In genomic region chr18:56575819-56576663, GRCh38 we compare ENCODE assay signal across 8 cellular contexts.
DNase-seq lines count a peak whose midpoint lies in the region; ATAC-seq and TF ChIP-seq lines count a peak whose summit lies in the region.

No MANE protein-coding gene starts in this region.

- H3K9me3 ChIP-seq in Caco-2, result no peaks in the 10 kb centered on the region
- H3K9me3 ChIP-seq in heart right ventricle, result peaks cover 0 to 21% (median 6%) of the 10 kb centered on the region in 11 donors

- peaks cover 3% of the 10 kb centered on the region for H3K27me3 Mint-ChIP-seq in Caco-2 (ENCODE audit: insufficient read depth, unreplicated experiment)

- no TSS peak for BruUV-seq in Caco-2 (replicated peaks; lab: Mats Ljungman, UMichigan)

- H3K9me3 Mint-ChIP-seq in Caco-2 (ENCODE audit: unreplicated experiment), result no peaks in the 10 kb centered on the region

- H3K4me3 Mint-ChIP-seq in Caco-2 (ENCODE audit: unreplicated experiment), result no peak overlapping the region

- no peak overlapping the region for H3K4me3 ChIP-seq in Caco-2 (ENCODE audit: low read depth, low read length)
- H3K4me3 ChIP-seq in heart right ventricle, result peak overlapping the region in 2 of 10 donors; percentile 1 to 22
- H3K4me3 ChIP-seq in skeletal muscle cell (ENCODE audit: low read depth, low read length), result no peak overlapping the region

- POLR2A ChIA-PET in Caco-2 (lab: Charles Lee), result no interaction called here

- no peak overlapping the region for H3K27ac ChIP-seq in VCaP
- peak overlapping the region; percentile 48 to 90 (median 70) for H3K27ac ChIP-seq in heart right ventricle

- H3K36me3 ChIP-seq in Caco-2 (ENCODE audit: control insufficient read depth, insufficient read depth, low read length), result no peaks in the 10 kb centered on the region
- H3K36me3 ChIP-seq in heart right ventricle, result no peaks in the 10 kb centered on the region

- no peak overlapping the region for H3K27ac Mint-ChIP-seq in Caco-2 (ENCODE audit: unreplicated experiment)

- intact Hi-C loops in Caco-2 (cut with micrococcal nuclease; ENCODE audit: unreplicated experiment), result loop anchor here (5.0 to 10.0 kb wide), 2 partner anchors 221 to 1339 kb away; no protein-coding TSS in a partner anchor
- intact Hi-C loops in heart right ventricle (cut with DNase I), result loop anchor here (1.0 to 10.0 kb wide), 24 partner anchors 199 to 1481 kb away; partner anchors contain the start of gene TCF4 (in 3 of the 10)

- no peaks in the 10 kb centered on the region for H3K4me1 ChIP-seq in Caco-2
- H3K4me1 ChIP-seq in heart right ventricle, result peaks cover 10 to 37% (median 33%) of the 10 kb centered on the region in 9 donors

- H3K27me3 ChIP-seq in Caco-2 (replicated peaks; ENCODE audit: control insufficient read depth, insufficient read depth, low read length), result no peaks in the 10 kb centered on the region
- H3K27me3 ChIP-seq in heart right ventricle, result no peaks in the 10 kb centered on the region

- ATAC-seq in GM21529 (IDR thresholded peaks at IDR 0.05; ENCODE audit: unreplicated experiment), result peak; percentile 64
- peak; percentile 64 to 96 (median 85) for ATAC-seq in heart right ventricle
- no peak for ATAC-seq in HG02884 (IDR thresholded peaks at IDR 0.05; ENCODE audit: unreplicated experiment)

- no peaks in the 10 kb centered on the region for H3K36me3 Mint-ChIP-seq in Caco-2 (ENCODE audit: insufficient read depth, unreplicated experiment)

- TF ChIP-seq CTCF in Caco-2 (IDR thresholded peaks at IDR 0.05; ENCODE audit: insufficient read depth in 1 of 2, low read depth in 1 of 2, low read length in 1 of 2, severe bottlenecking in 1 of 2, unreplicated experiment in 1 of 2), result peak; percentile 23 to 26
- TF ChIP-seq CTCF in VCaP (conservative IDR thresholded peaks at IDR 0.05), result peak; percentile 77
- peak; percentile 53 to 86 (median 71) for TF ChIP-seq CTCF in heart right ventricle (IDR thresholded peaks at IDR 0.05)

- DNase-seq in Caco-2 (peak in 1 of 2 experiments; percentile 22), NCI-H1436 (lab: John Stamatoyannopoulos, UW) (peak; percentile 32), heart right ventricle (peak in 1 of 2 donors; percentile 56), skeletal muscle cell (ENCODE audit: low read depth) (peak; percentile 21)
- DNase-seq in stimulated activated naive CD4-positive, alpha-beta T cell treated with Interleukin-2 at 50 U/mL for 16 hours (lab: John Stamatoyannopoulos, UW), result no peak

- CTCF ChIA-PET in Caco-2 (lab: Charles Lee), result no interaction called here

- H3K4me1 Mint-ChIP-seq in Caco-2 (ENCODE audit: low read depth, unreplicated experiment), result peaks cover under 1% of the 10 kb centered on the region

- 19 to 24% methylated on average over 8 of the region's 8 CpGs for WGBS in heart right ventricle, 2 donors

Comparison
In these comparisons a context has a peak if more than half of its experiments do, and no peak if none do; other contexts are left out.
1. CTCF ChIP-seq: peak in every context shown above with its lines; median percentile 77 in VCaP; 71 in heart right ventricle; 24 in Caco-2.